In genomic region chr10:126905776-126906703, GRCh38 we compare ENCODE assay signal across 1 cellular context.
TF ChIP-seq lines count a peak whose summit lies in the region.

No MANE protein-coding gene starts in this region.

TF ChIP-seq in H1, 55 proteins besides CTCF, POLR2A, EP300 and RAD21:
- TF ChIP-seq CBX5 (IDR thresholded peaks at IDR 0.05; ENCODE audit: low read depth, low read length) (no peak), BACH1 (IDR thresholded peaks at IDR 0.05; ENCODE audit: low read length) (peak; percentile 34; the same call in 1 of the 2 replicates), ASH2L (IDR thresholded peaks at IDR 0.05; ENCODE audit: low read length) (peak; percentile 41), TEAD4 (IDR thresholded peaks at IDR 0.05; ENCODE audit: low read depth, low read length) (peak; percentile 25; the same call in 1 of the 2 replicates), EZH2 (IDR thresholded peaks at IDR 0.05; ENCODE audit: low read depth, low read length, severe bottlenecking) (peak; percentile 39), JUN (IDR thresholded peaks at IDR 0.05; ENCODE audit: low read depth, low read length) (no peak), RBBP5 (IDR thresholded peaks at IDR 0.05; ENCODE audit: borderline replicate concordance, low read depth, low read length) (0 out of 2 replicates have a peak, but pooled peaks have one; percentile 18), KDM4A (IDR thresholded peaks at IDR 0.05; ENCODE audit: low read depth, low read length, severe bottlenecking) (peak; percentile 34), SIN3A (conservative IDR thresholded peaks at IDR 0.05 in 1 of 2, IDR thresholded peaks at IDR 0.05 in 1 of 2; ENCODE audit: low read depth in 1 of 2, low read length in 2 of 2) (peak in 1 of 2 experiments; percentile 15; a peak in 1 of 4 replicates), TAF1 (IDR thresholded peaks at IDR 0.05; ENCODE audit: low read depth, low read length) (peak; percentile 73), PHF8 (conservative IDR thresholded peaks at IDR 0.05; ENCODE audit: low read depth, low read length) (no peak; the same call in 1 of the 2 replicates), TBP (IDR thresholded peaks at IDR 0.05; ENCODE audit: low read depth, low read length) (peak; percentile 39; the same call in 1 of the 2 replicates)
- TF ChIP-seq, protein P1, sequence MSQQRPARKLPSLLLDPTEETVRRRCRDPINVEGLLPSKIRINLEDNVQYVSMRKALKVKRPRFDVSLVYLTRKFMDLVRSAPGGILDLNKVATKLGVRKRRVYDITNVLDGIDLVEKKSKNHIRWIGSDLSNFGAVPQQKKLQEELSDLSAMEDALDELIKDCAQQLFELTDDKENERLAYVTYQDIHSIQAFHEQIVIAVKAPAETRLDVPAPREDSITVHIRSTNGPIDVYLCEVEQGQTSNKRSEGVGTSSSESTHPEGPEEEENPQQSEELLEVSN (IDR thresholded peaks at IDR 0.05): peak; percentile 41
